In the genomic region with DNA sequence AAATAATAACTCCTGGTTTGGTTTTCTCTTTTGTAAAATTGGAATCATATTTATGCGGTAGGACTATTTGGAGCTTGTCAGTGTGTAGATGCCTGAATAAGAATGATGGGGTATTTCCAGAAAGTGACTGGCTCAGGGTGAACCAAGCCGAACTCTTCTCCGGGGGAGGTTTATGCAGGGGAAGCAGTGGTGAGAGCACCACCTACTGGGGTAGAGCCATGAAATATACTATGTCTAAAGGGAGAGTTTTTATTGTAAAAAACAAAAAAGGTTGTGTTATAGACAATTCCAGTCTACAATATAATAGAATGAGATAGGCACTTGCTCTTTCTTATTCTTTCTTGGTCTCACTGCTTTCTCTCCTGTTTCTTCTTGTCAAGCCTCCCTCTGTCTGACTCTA, we compare ENCODE assay signal across 8 cellular contexts.
DNase-seq lines count a peak whose midpoint lies in the region; ATAC-seq and TF ChIP-seq lines count a peak whose summit lies in the region.

No MANE protein-coding gene starts in this region.

- H3K9ac ChIP-seq in adipocyte (ENCODE audit: low read length) (no peak overlapping the region), mesenchymal stem cell (ENCODE audit: low read length) (no peak overlapping the region)

- H2BK15ac ChIP-seq in mesenchymal stem cell (ENCODE audit: low read depth, poor library complexity, severe bottlenecking), result no peak overlapping the region

- H3K23ac ChIP-seq in mesenchymal stem cell (ENCODE audit: low read length in 2 of 2), result no peak overlapping the region

- H3K4me2 ChIP-seq in mesenchymal stem cell (ENCODE audit: low read length, poor library complexity, severe bottlenecking), result no peak overlapping the region

- H2AK5ac ChIP-seq in mesenchymal stem cell (ENCODE audit: low read length, severe bottlenecking), result no peak overlapping the region

- no peak overlapping the region for H2BK5ac ChIP-seq in mesenchymal stem cell (ENCODE audit: low read depth, low read length, poor library complexity, severe bottlenecking)

- no peak overlapping the region for H3K27ac ChIP-seq in mesenchymal stem cell (ENCODE audit: low read length, poor library complexity, severe bottlenecking)

- H2AFZ ChIP-seq in mesenchymal stem cell (ENCODE audit: low read depth, low read length), result no peak overlapping the region

- H3K4me3 ChIP-seq in adipocyte (ENCODE audit: low read length) (no peak overlapping the region), mesenchymal stem cell (ENCODE audit: insufficient read depth in 1 of 2, low read depth in 1 of 2, low read length in 2 of 2) (no peak overlapping the region)

- no peak overlapping the region for H2BK120ac ChIP-seq in mesenchymal stem cell (ENCODE audit: low read depth, low read length)

- H3K36me3 ChIP-seq in adipocyte (ENCODE audit: control insufficient read depth, insufficient read depth, low read length, severe bottlenecking), result no peaks in the 10 kb centered on the region
- no peaks in the 10 kb centered on the region for H3K36me3 ChIP-seq in mesenchymal stem cell (ENCODE audit: control insufficient read depth in 1 of 2, insufficient read depth in 2 of 2, low read depth in 1 of 2, low read length in 2 of 2)

- DNase-seq in GM03348 (ENCODE audit: low spot score) (peak; percentile 40), adipocyte (ENCODE audit: low read depth) (peak; percentile 39), mesenchymal stem cell (peak; percentile 22), NCI-H446 treated with DMSO at 0.1 percent for 48 hours (lab: John Stamatoyannopoulos, UW) (no peak), GF-D8 (lab: John Stamatoyannopoulos, UW) (no peak), omental fat pad (ENCODE audit: low spot score) (no peak)

- H4K8ac ChIP-seq in mesenchymal stem cell (ENCODE audit: low read length), result no peak overlapping the region

- no peak for TF ChIP-seq CTCF in omental fat pad (IDR thresholded peaks at IDR 0.05)

- 48% methylated on average over 3 of the region's 3 CpGs for WGBS in mesenchymal stem cell

- H3K27me3 ChIP-seq in adipocyte (replicated peaks; ENCODE audit: control insufficient read depth, insufficient read depth, low read length) (no peaks in the 10 kb centered on the region), mesenchymal stem cell (ENCODE audit: control insufficient read depth in 1 of 2, insufficient read depth in 1 of 2, low read length in 2 of 2) (no peaks in the 10 kb centered on the region)

- no peaks in the 10 kb centered on the region for H3K9me3 ChIP-seq in adipocyte (ENCODE audit: control insufficient read depth, low read length)
- no peaks in the 10 kb centered on the region for H3K9me3 ChIP-seq in mesenchymal stem cell (ENCODE audit: control insufficient read depth, low read length)

- H3K14ac ChIP-seq in mesenchymal stem cell (ENCODE audit: low read length in 2 of 2), result no peak overlapping the region

- no peak overlapping the region for H2BK12ac ChIP-seq in mesenchymal stem cell (ENCODE audit: low read length in 2 of 2)

- H3K4me1 ChIP-seq in adipocyte (ENCODE audit: control insufficient read depth, insufficient read depth, low read length), result peaks cover 9% of the 10 kb centered on the region
- H3K4me1 ChIP-seq in mesenchymal stem cell (ENCODE audit: control insufficient read depth, insufficient read depth, low read depth, low read length), result no peaks in the 10 kb centered on the region

- H3K18ac ChIP-seq in mesenchymal stem cell (ENCODE audit: low read depth in 1 of 2, low read length in 2 of 2), result no peak overlapping the region

- no peak overlapping the region for H4K91ac ChIP-seq in mesenchymal stem cell (ENCODE audit: low read length)

- no peak overlapping the region for H3K4ac ChIP-seq in mesenchymal stem cell (ENCODE audit: low read depth in 1 of 2, low read length in 2 of 2)

- H3K79me1 ChIP-seq in mesenchymal stem cell (replicated peaks; ENCODE audit: low read length, poor library complexity, severe bottlenecking), result no peaks in the 10 kb centered on the region

- ATAC-seq in HG03432 (IDR thresholded peaks at IDR 0.05; ENCODE audit: unreplicated experiment), result peak; percentile 78
- ATAC-seq in omental fat pad (ENCODE audit: low FRiP score), result no peak
- ATAC-seq in GM18498 (IDR thresholded peaks at IDR 0.05; ENCODE audit: unreplicated experiment), result no peak

Comparison
In these comparisons a context has a peak if more than half of its experiments do, and no peak if none do; other contexts are left out.
1. DNase-seq: peak in GM03348 (single experiment), adipocyte (single experiment) and mesenchymal stem cell (single experiment); none in NCI-H446 treated with DMSO at 0.1 percent for 48 hours (single experiment), GF-D8 (single experiment) and omental fat pad (single experiment).